ENCODE assay signal across 20 cellular contexts in the genomic region with DNA sequence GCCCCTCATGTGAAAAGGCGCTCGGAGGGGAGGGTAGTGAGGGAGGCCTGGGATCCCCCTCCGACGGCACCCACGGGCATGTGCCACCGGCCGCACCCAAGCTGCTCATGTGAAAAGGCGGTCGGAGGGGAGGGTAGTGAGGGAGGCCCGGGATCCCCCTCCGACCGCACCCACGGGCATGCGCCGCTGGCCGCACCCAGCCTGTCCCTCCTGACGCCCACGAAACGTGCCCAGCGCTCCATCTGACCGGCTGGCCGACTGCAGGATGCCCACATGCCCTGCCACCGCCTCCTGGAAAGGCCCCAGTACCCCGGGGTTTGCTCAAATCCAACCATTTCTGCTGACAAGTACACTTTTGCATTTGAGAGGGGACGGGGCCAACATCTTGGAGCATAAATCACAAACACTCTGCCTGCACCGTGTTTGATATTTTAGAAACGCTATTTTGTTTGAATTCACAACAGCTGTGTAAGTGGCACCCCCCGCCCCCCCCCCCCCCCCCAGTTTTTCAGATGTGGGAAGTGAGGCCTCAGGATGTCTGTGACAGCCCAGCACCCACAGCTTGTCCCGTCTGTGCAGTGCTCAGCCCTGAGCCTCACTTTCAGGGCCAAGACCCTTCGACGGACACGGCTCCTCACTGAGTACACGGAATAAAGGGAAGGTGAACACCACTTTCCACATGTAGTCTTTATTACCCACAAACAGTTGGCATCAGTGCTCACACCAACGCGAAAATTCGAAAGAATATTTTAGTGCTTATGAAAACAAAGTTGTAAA. TPM values are rescaled to one million over a fixed set of nuclear protein-coding genes. Genes with fewer than 3 reads are reported as not detected.
A peak's percentile ranks its signal among the peaks of the same experiment; 100 is the strongest.
DNase-seq lines count a peak whose midpoint lies in the region; ATAC-seq and TF ChIP-seq lines count a peak whose summit lies in the region.
"Had no signal": no experiment of that assay in that cellular context is flagged by ENCODE, and none has a peak within 500 bp of the region (broad histone marks: within the 10 kb centered on the region; RNA-seq: fewer than 3 reads in every experiment).

No MANE protein-coding gene starts in this region.

- no peaks in the 10 kb centered on the region for H3K9me3 ChIP-seq in adrenal gland (replicated peaks in 1 of 3)
- no peaks in the 10 kb centered on the region for H3K9me3 ChIP-seq in spleen

- H3K36me3 ChIP-seq in H7 (replicated peaks; ENCODE audit: control insufficient read depth, insufficient read depth, low read length) (no peaks in the 10 kb centered on the region; the same call in 1 of the 2 replicates), adrenal gland (replicated peaks in 1 of 2) (peaks cover 0 to 8% of the 10 kb centered on the region in 2 donors), spleen (peaks cover 0 to 28% (median 7%) of the 10 kb centered on the region in 6 donors)

- peaks cover 10% of the 10 kb centered on the region for H3K27me3 Mint-ChIP-seq in glutamatergic neuron (ENCODE audit: unreplicated experiment)

- no peak for ATAC-seq in GM19035 (IDR thresholded peaks at IDR 0.05; ENCODE audit: unreplicated experiment)
- ATAC-seq in HG03159 (IDR thresholded peaks at IDR 0.05; ENCODE audit: unreplicated experiment) = no peak
- ATAC-seq: GM12878, GM23338, SK-N-SH treated with all-trans-retinoic acid at 6 μM for 48 hours had no signal

- H3K9me3 Mint-ChIP-seq in glutamatergic neuron (ENCODE audit: unreplicated experiment) = peaks cover 16% of the 10 kb centered on the region
- H3K9me3 Mint-ChIP-seq: GM23338 had no signal

- 81 to 90% (median 87%) methylated on average over 29 to 36 of the region's 36 CpGs for WGBS in adrenal gland, 4 donors
- WGBS in spleen, 5 donors = 60 to 76% (median 70%) methylated on average over 26 to 36 of the region's 36 CpGs

- H3K27ac ChIP-seq in adrenal gland = peak overlapping the region in 3 of 5 donors; percentile 47 to 80 (median 60)
- peak overlapping the region; percentile 51 to 92 (median 82) for H3K27ac ChIP-seq in spleen
- H3K27ac ChIP-seq: PC-9 had no signal

- DNase-seq in H7 (peak; percentile 55), adrenal gland (no peak), glutamatergic neuron (no peak), spleen (no peak), UCSD-AML1 (lab: John Stamatoyannopoulos, UW; ENCODE audit: unreplicated experiment) (no peak)
- DNase-seq: DMS53; KG1; NCI-H1092; NCI-H1694; NCI-H2107; NCI-H226; NCI-H526 treated with DMSO at 0.1 percent for 48 hours; NK-92 treated with Interleukin-12 subunit alpha and Interleukin-12 subunit beta, amount 100 ng/mL, for 24 hours; PC-9; Right ventricle myocardium superior had no signal

- H3K4me1 ChIP-seq in adrenal gland (replicated peaks in 1 of 2) (peaks cover 7 to 25% of the 10 kb centered on the region in 2 donors), spleen (peaks cover 0 to 80% (median 43%) of the 10 kb centered on the region in 6 donors)

- H3K4me3 Mint-ChIP-seq in glutamatergic neuron (ENCODE audit: unreplicated experiment) = peak overlapping the region; percentile 81
- H3K4me3 Mint-ChIP-seq: GM23338 had no signal

- H3K36me3 Mint-ChIP-seq in glutamatergic neuron (ENCODE audit: unreplicated experiment) = peaks cover 4% of the 10 kb centered on the region

- TF ChIP-seq POLR2A in adrenal gland (IDR thresholded peaks at IDR 0.05) (no peak), spleen (IDR thresholded peaks at IDR 0.05) (no peak)

- H3K27ac Mint-ChIP-seq in glutamatergic neuron (ENCODE audit: unreplicated experiment) = peak overlapping the region; percentile 94
- H3K27ac Mint-ChIP-seq: GM23338 had no signal

- H3K4me3 ChIP-seq in H7 (ENCODE audit: insufficient read depth, low read depth, low read length) = no peak overlapping the region
- no peak overlapping the region for H3K4me3 ChIP-seq in adrenal gland
- no peak overlapping the region for H3K4me3 ChIP-seq in spleen
- H3K4me3 ChIP-seq: GM12878, GM23338, PC-9 had no signal

- H3K27me3 ChIP-seq in H7 (ENCODE audit: control insufficient read depth, insufficient read depth, low read length) (no peaks in the 10 kb centered on the region), adrenal gland (no peaks in the 10 kb centered on the region), spleen (replicated peaks in 1 of 7) (no peaks in the 10 kb centered on the region)

- peaks cover 34% of the 10 kb centered on the region for H3K4me1 Mint-ChIP-seq in glutamatergic neuron (ENCODE audit: low read depth, unreplicated experiment)

- TF ChIP-seq CTCF in adrenal gland (IDR thresholded peaks at IDR 0.05) (no peak), glutamatergic neuron (IDR thresholded peaks at IDR 0.05; ENCODE audit: partially characterized antibody, unreplicated experiment) (no peak), spleen (IDR thresholded peaks at IDR 0.05 in 8 of 11, conservative IDR thresholded peaks at IDR 0.05 in 3 of 11) (no peak)

- intact Hi-C loops in adrenal gland (cut with DNase I) (no loop called here), spleen (cut with DNase I; ENCODE audit: low total_unique reads) (no loop called here)

RNA-seq across cellular contexts. Expression of a gene that starts 34.2 kb away (rescaled TPM):
- 38.3 and 62.2 TPM in 2 replicates for total RNA-seq in H7 (2014; rRNA removed; shearing (Covaris generic))
- total RNA-seq in adrenal gland = 100 to 1,000 TPM in 1 of 8 donors, 10 to 100 TPM in 7; 28.4 to 122 (median 47.9) TPM
- polyA plus RNA-seq in adrenal gland = 100 to 1,000 TPM in 2 of 3 donors, 1 to 10 TPM in 1; 7.9 to 210 (median 150) TPM
- total RNA-seq in glutamatergic neuron (ENCODE audit: unreplicated experiment) = 47.9 TPM
- total RNA-seq in spleen = 100 to 1,000 TPM in 1 of 7 donors, 10 to 100 TPM in 6; 39.9 to 107 (median 64.8) TPM
- polyA plus RNA-seq in spleen = 10 to 100 TPM; 27.5 to 44.0 (median 34.3) TPM

RNA-seq across cellular contexts. Expression of a gene that starts 37.3 kb away (rescaled TPM):
- total RNA-seq in H7 (2014; rRNA removed; shearing (Covaris generic)) = 7.7 and 10.5 TPM in 2 replicates
- total RNA-seq in adrenal gland (10 to 100 TPM in 4 of 8 donors, 1 to 10 TPM in 4; 1.6 to 32.2 (median 8.4) TPM), glutamatergic neuron (ENCODE audit: unreplicated experiment) (16.6 TPM), spleen (10 to 100 TPM; 24.0 to 93.4 (median 39.0) TPM)
- polyA plus RNA-seq in adrenal gland (100 to 1,000 TPM in 1 of 3 donors, 10 to 100 TPM in 1, under 1 TPM in 1; 0.22 to 103 (median 45.0) TPM), spleen (10 to 100 TPM; 56.2 to 96.6 (median 80.4) TPM)

RNA-seq across cellular contexts. Expression of a gene that starts 57.3 kb away (rescaled TPM):
- 13.5 and 20.0 TPM in 2 replicates for total RNA-seq in H7 (2014; rRNA removed; shearing (Covaris generic))
- total RNA-seq in adrenal gland = 10 to 100 TPM in 5 of 8 donors, 1 to 10 TPM in 3; 7.7 to 22.4 (median 13.8) TPM
- polyA plus RNA-seq in adrenal gland = 10 to 100 TPM in 1 of 3 donors, 1 to 10 TPM in 1, under 1 TPM in 1; 0.77 to 11.3 (median 5.4) TPM
- total RNA-seq in glutamatergic neuron (ENCODE audit: unreplicated experiment) = 94.4 TPM
- total RNA-seq in spleen = 10 to 100 TPM; 27.6 to 76.5 (median 35.9) TPM
- 10 to 100 TPM in 1 of 3 donors, 1 to 10 TPM in 2; 3.6 to 14.7 (median 4.7) TPM for polyA plus RNA-seq in spleen
